ENCODE assay signal across 8 cellular contexts in the genomic region with DNA sequence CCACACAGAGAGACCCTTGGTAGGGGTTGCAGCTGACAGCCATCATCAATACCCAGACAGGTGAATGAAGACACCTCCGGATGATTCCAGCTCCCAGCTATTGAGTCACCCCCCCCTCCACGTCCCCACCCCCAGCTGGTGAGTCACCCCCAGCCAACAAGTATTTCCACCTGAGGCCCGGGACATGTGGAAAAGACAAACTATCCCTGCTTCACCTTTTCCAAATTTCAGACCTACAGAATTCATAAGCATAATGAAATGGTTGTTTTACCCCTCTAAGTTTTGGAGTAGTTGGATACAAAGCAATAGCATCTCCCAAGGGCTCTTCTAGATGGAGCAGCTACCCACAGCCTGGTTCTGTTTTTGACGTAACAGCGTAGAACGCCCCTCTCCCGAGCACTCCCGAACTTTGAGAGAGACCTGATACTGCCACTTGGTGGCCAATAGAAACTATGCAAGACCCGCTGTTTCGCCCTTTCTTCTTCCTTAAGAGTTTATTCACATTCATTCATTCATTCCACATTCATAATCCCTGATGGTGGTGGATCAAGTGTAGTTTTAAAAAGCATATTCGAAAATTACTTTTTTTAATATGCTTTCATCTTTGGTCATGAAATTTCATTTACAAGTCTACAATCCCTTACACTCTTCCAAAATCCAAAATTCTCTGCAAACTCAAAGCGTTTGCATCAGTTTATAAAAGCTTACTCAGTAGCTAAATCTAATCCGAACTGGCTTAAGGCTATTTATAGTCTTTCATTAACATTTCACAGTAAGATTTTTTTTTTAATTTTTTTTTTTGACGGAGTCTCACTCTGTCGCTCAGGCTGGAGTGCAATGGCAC. TPM values are rescaled to one million over a fixed set of nuclear protein-coding genes. Genes with fewer than 3 reads are reported as not detected.
DNase-seq lines count a peak whose midpoint lies in the region; ATAC-seq and TF ChIP-seq lines count a peak whose summit lies in the region.

No MANE protein-coding gene starts in this region.

- no peak overlapping the region for H3K4me3 Mint-ChIP-seq in activated T-helper 2 cell treated with anti-CD3 and anti-CD28 coated beads, Interferon-gamma antibody, Interleukin-2, Interleukin-4, amounts not matched to agents 10 μg/mL and 5 μg/mL and 100 μg/mL, durations not matched to agents 14 hours and 24 hours and 36 hours (ENCODE audit: low read depth)
- peak overlapping the region in 4 of 5 donors; percentile 38 to 63 (median 42) for H3K4me3 Mint-ChIP-seq in immature natural killer cell
- no peak overlapping the region for H3K4me3 Mint-ChIP-seq in activated naive CD4-positive, alpha-beta T cell treated with anti-CD3 and anti-CD28 coated beads for 36 hours
- H3K4me3 Mint-ChIP-seq in stimulated activated effector memory CD8-positive, alpha-beta T cell treated with anti-CD3 and anti-CD28 coated beads, Interleukin-12 subunit alpha, Interleukin-12 subunit beta, amount 100 ng/mL, for 72 hours, result no peak overlapping the region

- CTCF ChIA-PET in activated naive CD4-positive, alpha-beta T cell treated with anti-CD3 and anti-CD28 coated beads for 36 hours (lab: Charles Lee), result interaction anchor here (0.6 to 1.9 kb wide), 5 partner anchors 15 to 105 kb away, joined by 3 to 5 read pairs (median 4); partner anchors contain the start of gene PPP1R16B

- no peaks in the 10 kb centered on the region for H3K9me3 Mint-ChIP-seq in activated T-helper 2 cell treated with anti-CD3 and anti-CD28 coated beads, Interferon-gamma antibody, Interleukin-2, Interleukin-4, amounts not matched to agents 10 μg/mL and 5 μg/mL and 100 μg/mL, durations not matched to agents 14 hours and 24 hours and 36 hours
- H3K9me3 Mint-ChIP-seq in immature natural killer cell, result no peaks in the 10 kb centered on the region
- H3K9me3 Mint-ChIP-seq in activated naive CD4-positive, alpha-beta T cell treated with anti-CD3 and anti-CD28 coated beads for 36 hours, result no peaks in the 10 kb centered on the region
- no peaks in the 10 kb centered on the region for H3K9me3 Mint-ChIP-seq in stimulated activated effector memory CD8-positive, alpha-beta T cell treated with anti-CD3 and anti-CD28 coated beads, Interleukin-12 subunit alpha, Interleukin-12 subunit beta, amount 100 ng/mL, for 72 hours

- H3K4me1 Mint-ChIP-seq in activated T-helper 2 cell treated with anti-CD3 and anti-CD28 coated beads, Interferon-gamma antibody, Interleukin-2, Interleukin-4, amounts not matched to agents 10 μg/mL and 5 μg/mL and 100 μg/mL, durations not matched to agents 14 hours and 24 hours and 36 hours (ENCODE audit: low read depth), result peaks cover 8% of the 10 kb centered on the region
- H3K4me1 Mint-ChIP-seq in immature natural killer cell, result peaks cover 8 to 17% of the 10 kb centered on the region in 2 donors
- H3K4me1 Mint-ChIP-seq in activated naive CD4-positive, alpha-beta T cell treated with anti-CD3 and anti-CD28 coated beads for 36 hours (ENCODE audit: low read depth), result peaks cover 7% of the 10 kb centered on the region
- H3K4me1 Mint-ChIP-seq in stimulated activated effector memory CD8-positive, alpha-beta T cell treated with anti-CD3 and anti-CD28 coated beads, Interleukin-12 subunit alpha, Interleukin-12 subunit beta, amount 100 ng/mL, for 72 hours, result no peaks in the 10 kb centered on the region

- TF ChIP-seq CTCF in GM12873 (IDR thresholded peaks at IDR 0.05; ENCODE audit: insufficient read depth, low read depth, low read length, missing control alignments), result peak; percentile 65

- in situ Hi-C loops in ACHN (cut with HindIII; ENCODE audit: low pct_ligation_motif_present, low pct_unique_long_range_greater_than_20kb, low sequenced_read_pairs), result no loop called here

- DNase-seq in ACHN (peak; percentile 65), NCI-H460 (ENCODE audit: extremely low read depth, low read depth) (peak; percentile 52), immature natural killer cell (peak; percentile 25 to 65 (median 42)), superior temporal gyrus (ENCODE audit: extremely low spot score) (peak; percentile 26)
- DNase-seq in activated T-helper 2 cell treated with anti-CD3 and anti-CD28 coated beads, Interferon-gamma antibody, Interleukin-2, Interleukin-4, amounts not matched to agents 10 μg/mL and 5 μg/mL and 100 μg/mL, durations not matched to agents 14 hours and 24 hours and 36 hours (ENCODE audit: low spot score), result no peak
- DNase-seq in activated naive CD4-positive, alpha-beta T cell treated with anti-CD3 and anti-CD28 coated beads for 36 hours, result no peak
- DNase-seq in stimulated activated effector memory CD8-positive, alpha-beta T cell treated with anti-CD3 and anti-CD28 coated beads, Interleukin-12 subunit alpha, Interleukin-12 subunit beta, amount 100 ng/mL, for 72 hours (ENCODE audit: low spot score in 2 of 2), result no peak

- ATAC-seq in stimulated activated effector memory CD8-positive, alpha-beta T cell treated with anti-CD3 and anti-CD28 coated beads, Interleukin-12 subunit alpha, Interleukin-12 subunit beta, amount 100 ng/mL, for 72 hours, result no peak

- no peaks in the 10 kb centered on the region for H3K27me3 Mint-ChIP-seq in activated T-helper 2 cell treated with anti-CD3 and anti-CD28 coated beads, Interferon-gamma antibody, Interleukin-2, Interleukin-4, amounts not matched to agents 10 μg/mL and 5 μg/mL and 100 μg/mL, durations not matched to agents 14 hours and 24 hours and 36 hours (ENCODE audit: low read depth)
- no peaks in the 10 kb centered on the region for H3K27me3 Mint-ChIP-seq in immature natural killer cell (ENCODE audit: low read depth in 3 of 3)
- no peaks in the 10 kb centered on the region for H3K27me3 Mint-ChIP-seq in activated naive CD4-positive, alpha-beta T cell treated with anti-CD3 and anti-CD28 coated beads for 36 hours (ENCODE audit: low read depth)

- H3K27ac Mint-ChIP-seq in activated T-helper 2 cell treated with anti-CD3 and anti-CD28 coated beads, Interferon-gamma antibody, Interleukin-2, Interleukin-4, amounts not matched to agents 10 μg/mL and 5 μg/mL and 100 μg/mL, durations not matched to agents 14 hours and 24 hours and 36 hours, result peak overlapping the region; percentile 40
- peak overlapping the region in 5 of 6 donors; percentile 25 to 91 (median 38) for H3K27ac Mint-ChIP-seq in immature natural killer cell
- H3K27ac Mint-ChIP-seq in activated naive CD4-positive, alpha-beta T cell treated with anti-CD3 and anti-CD28 coated beads for 36 hours, result no peak overlapping the region
- H3K27ac Mint-ChIP-seq in stimulated activated effector memory CD8-positive, alpha-beta T cell treated with anti-CD3 and anti-CD28 coated beads, Interleukin-12 subunit alpha, Interleukin-12 subunit beta, amount 100 ng/mL, for 72 hours, result no peak overlapping the region

- H3K36me3 Mint-ChIP-seq in activated T-helper 2 cell treated with anti-CD3 and anti-CD28 coated beads, Interferon-gamma antibody, Interleukin-2, Interleukin-4, amounts not matched to agents 10 μg/mL and 5 μg/mL and 100 μg/mL, durations not matched to agents 14 hours and 24 hours and 36 hours (ENCODE audit: low read depth), result no peaks in the 10 kb centered on the region
- no peaks in the 10 kb centered on the region for H3K36me3 Mint-ChIP-seq in immature natural killer cell
- no peaks in the 10 kb centered on the region for H3K36me3 Mint-ChIP-seq in activated naive CD4-positive, alpha-beta T cell treated with anti-CD3 and anti-CD28 coated beads for 36 hours (ENCODE audit: low read depth)
- no peaks in the 10 kb centered on the region for H3K36me3 Mint-ChIP-seq in stimulated activated effector memory CD8-positive, alpha-beta T cell treated with anti-CD3 and anti-CD28 coated beads, Interleukin-12 subunit alpha, Interleukin-12 subunit beta, amount 100 ng/mL, for 72 hours

- intact Hi-C loops in activated T-helper 2 cell treated with anti-CD3 and anti-CD28 coated beads, Interferon-gamma antibody, Interleukin-2, Interleukin-4, amounts not matched to agents 10 μg/mL and 5 μg/mL and 100 μg/mL, durations not matched to agents 14 hours and 24 hours and 36 hours (cut with micrococcal nuclease), result no loop called here
- intact Hi-C loops in activated naive CD4-positive, alpha-beta T cell treated with anti-CD3 and anti-CD28 coated beads for 36 hours (cut with micrococcal nuclease), result no loop called here

RNA-seq across cellular contexts. Expression of gene PPP1R16B, which starts 15.1 kb away (rescaled TPM):
- 0.02 TPM in 1 of 2 replicates, not detected in the other for total RNA-seq in NCI-H460 (2014; rRNA removed; shearing (Covaris generic))
- polyA plus RNA-seq in NCI-H460 (2014; cell fraction: nucleus; rRNA removed), result not detected in 2 replicates
- 109 and 111 TPM in 2 replicates for total RNA-seq in activated T-helper 2 cell treated with anti-CD3 and anti-CD28 coated beads, Interferon-gamma antibody, Interleukin-2, Interleukin-4, amounts not matched to agents 10 μg/mL and 5 μg/mL and 100 μg/mL, durations not matched to agents 14 hours and 24 hours and 36 hours
- 10 to 100 TPM; 23.6 to 42.8 (median 24.9) TPM for polyA plus RNA-seq in immature natural killer cell
- total RNA-seq in activated naive CD4-positive, alpha-beta T cell treated with anti-CD3 and anti-CD28 coated beads for 36 hours, result 10 to 100 TPM; 38.1 to 40.0 TPM

RNA-seq across cellular contexts. Expression of gene ACTR5, which starts 42.2 kb away (rescaled TPM):
- 6.9 and 8.8 TPM in 2 replicates for total RNA-seq in NCI-H460 (2014; rRNA removed; shearing (Covaris generic))
- 22.0 and 26.7 TPM in 2 replicates for polyA plus RNA-seq in NCI-H460 (2014; cell fraction: nucleus; rRNA removed)
- 12.1 and 13.2 TPM in 2 replicates for total RNA-seq in activated T-helper 2 cell treated with anti-CD3 and anti-CD28 coated beads, Interferon-gamma antibody, Interleukin-2, Interleukin-4, amounts not matched to agents 10 μg/mL and 5 μg/mL and 100 μg/mL, durations not matched to agents 14 hours and 24 hours and 36 hours
- 10 to 100 TPM in 1 of 3 donors, 1 to 10 TPM in 2; 8.0 to 11.1 (median 8.7) TPM for polyA plus RNA-seq in immature natural killer cell
- total RNA-seq in activated naive CD4-positive, alpha-beta T cell treated with anti-CD3 and anti-CD28 coated beads for 36 hours, result 1 to 10 TPM; 8.3 to 9.4 TPM

Comparison
In these comparisons a context has a peak if more than half of its experiments do, and no peak if none do; other contexts are left out.
1. DNase-seq: peak in ACHN (single experiment), NCI-H460 (single experiment), immature natural killer cell (3 of 3) and superior temporal gyrus (single experiment); none in activated T-helper 2 cell treated with anti-CD3 and anti-CD28 coated beads, Interferon-gamma antibody, Interleukin-2, Interleukin-4, amounts not matched to agents 10 μg/mL and 5 μg/mL and 100 μg/mL, durations not matched to agents 14 hours and 24 hours and 36 hours (single experiment), activated naive CD4-positive, alpha-beta T cell treated with anti-CD3 and anti-CD28 coated beads for 36 hours (single experiment) and stimulated activated effector memory CD8-positive, alpha-beta T cell treated with anti-CD3 and anti-CD28 coated beads, Interleukin-12 subunit alpha, Interleukin-12 subunit beta, amount 100 ng/mL, for 72 hours (0 of 2).
2. H3K27ac Mint-ChIP-seq: peak in activated T-helper 2 cell treated with anti-CD3 and anti-CD28 coated beads, Interferon-gamma antibody, Interleukin-2, Interleukin-4, amounts not matched to agents 10 μg/mL and 5 μg/mL and 100 μg/mL, durations not matched to agents 14 hours and 24 hours and 36 hours (single experiment) and immature natural killer cell (5 of 6); none in activated naive CD4-positive, alpha-beta T cell treated with anti-CD3 and anti-CD28 coated beads for 36 hours (single experiment) and stimulated activated effector memory CD8-positive, alpha-beta T cell treated with anti-CD3 and anti-CD28 coated beads, Interleukin-12 subunit alpha, Interleukin-12 subunit beta, amount 100 ng/mL, for 72 hours (single experiment).
3. H3K4me3 Mint-ChIP-seq: peak in immature natural killer cell (4 of 5); none in activated T-helper 2 cell treated with anti-CD3 and anti-CD28 coated beads, Interferon-gamma antibody, Interleukin-2, Interleukin-4, amounts not matched to agents 10 μg/mL and 5 μg/mL and 100 μg/mL, durations not matched to agents 14 hours and 24 hours and 36 hours (single experiment), activated naive CD4-positive, alpha-beta T cell treated with anti-CD3 and anti-CD28 coated beads for 36 hours (single experiment) and stimulated activated effector memory CD8-positive, alpha-beta T cell treated with anti-CD3 and anti-CD28 coated beads, Interleukin-12 subunit alpha, Interleukin-12 subunit beta, amount 100 ng/mL, for 72 hours (single experiment).
4. RNA of gene PPP1R16B, which starts 15.1 kb away (total RNA-seq): 109 to 111 TPM in activated T-helper 2 cell treated with anti-CD3 and anti-CD28 coated beads, Interferon-gamma antibody, Interleukin-2, Interleukin-4, amounts not matched to agents 10 μg/mL and 5 μg/mL and 100 μg/mL, durations not matched to agents 14 hours and 24 hours and 36 hours and 38.1 to 40.0 TPM in activated naive CD4-positive, alpha-beta T cell treated with anti-CD3 and anti-CD28 coated beads for 36 hours; 0.02 TPM in NCI-H460; every median in the first group is over 10 times any median in the second.